Comparison of ENCODE assay signal across 9 cellular contexts in genomic region chrX:41491267-41492004, GRCh38. TPM values are rescaled to one million over a fixed set of nuclear protein-coding genes. Genes with fewer than 3 reads are reported as not detected.
A peak's percentile ranks its signal among the peaks of the same experiment; 100 is the strongest.
DNase-seq lines count a peak whose midpoint lies in the region; ATAC-seq and TF ChIP-seq lines count a peak whose summit lies in the region.
"Had no signal": no experiment of that assay in that cellular context is flagged by ENCODE, and none has a peak within 500 bp of the region (broad histone marks: within the 10 kb centered on the region; RNA-seq: fewer than 3 reads in every experiment).

No MANE protein-coding gene starts in this region.

- CTCF ChIA-PET in mammary epithelial cell (lab: Charles Lee; ENCODE audit: low non-redundant PET): no interaction called here
- CTCF ChIA-PET in activated CD8-positive, alpha-beta T cell treated with anti-CD3 and anti-CD28 coated beads, Interleukin-2, amount 10 ng/mL, durations not matched to agents 7 days and 5 days (lab: Charles Lee): no interaction called here

- in situ Hi-C loops in Caki2 (cut with HindIII; ENCODE audit: low pct_unique_long_range_greater_than_20kb, low sequenced_read_pairs) (no loop called here), mammary epithelial cell (cut with MboI; ENCODE audit: low sequenced_read_pairs in 2 of 2) (no loop called here)

- POLR2A ChIA-PET in activated CD8-positive, alpha-beta T cell treated with anti-CD3 and anti-CD28 coated beads, Interleukin-2, amount 10 ng/mL, durations not matched to agents 7 days and 5 days (lab: Charles Lee): no interaction called here

- no peaks in the 10 kb centered on the region for H3K4me1 ChIP-seq in mammary epithelial cell (ENCODE audit: insufficient read depth, low read length)
- no peaks in the 10 kb centered on the region for H3K4me1 ChIP-seq in mesodermal cell (ENCODE audit: control insufficient read depth, insufficient read depth, low read length, poor library complexity, severe bottlenecking)

- no TSS peak for BruUV-seq in mammary epithelial cell (replicated peaks; lab: Mats Ljungman, UMichigan)

- no peak overlapping the region for H3K4me3 Mint-ChIP-seq in nephron progenitor cell
- H3K4me3 Mint-ChIP-seq in activated CD8-positive, alpha-beta T cell treated with anti-CD3 and anti-CD28 coated beads, Interleukin-2, amount 10 ng/mL, durations not matched to agents 7 days and 5 days: no peak overlapping the region

- no peaks in the 10 kb centered on the region for H3K79me2 ChIP-seq in mammary epithelial cell (ENCODE audit: insufficient read depth, low read length)

- H3K36me3 Mint-ChIP-seq in nephron progenitor cell (ENCODE audit: low read depth): peaks cover 4% of the 10 kb centered on the region
- H3K36me3 Mint-ChIP-seq in activated CD8-positive, alpha-beta T cell treated with anti-CD3 and anti-CD28 coated beads, Interleukin-2, amount 10 ng/mL, durations not matched to agents 7 days and 5 days (ENCODE audit: low read depth): no peaks in the 10 kb centered on the region

- H3K36me3 ChIP-seq in mammary epithelial cell (ENCODE audit: insufficient read depth, low read length) (no peaks in the 10 kb centered on the region), mesodermal cell (ENCODE audit: control insufficient read depth, insufficient read depth, low read length) (no peaks in the 10 kb centered on the region)

- no peak overlapping the region for H3K9ac ChIP-seq in mammary epithelial cell (ENCODE audit: insufficient read depth, low read length)

- H3K4me3 ChIP-seq in mammary epithelial cell (replicated peaks in 1 of 3; ENCODE audit: insufficient read depth in 1 of 3, low read depth in 2 of 3, low read length in 3 of 3): peak overlapping the region in 1 of 3 experiments; percentile 18
- no peak overlapping the region for H3K4me3 ChIP-seq in mesodermal cell (ENCODE audit: extremely low read depth, insufficient read depth, low read length, poor library complexity, severe bottlenecking)

- peaks cover 4% of the 10 kb centered on the region for H3K27me3 ChIP-seq in mammary epithelial cell (ENCODE audit: insufficient read depth, low read length)

- dilution Hi-C loops in mammary epithelial cell (cut with HindIII; ENCODE audit: low sequenced_read_pairs): no loop called here

- H3K4me1 Mint-ChIP-seq in nephron progenitor cell: peaks cover 4% of the 10 kb centered on the region
- no peaks in the 10 kb centered on the region for H3K4me1 Mint-ChIP-seq in activated CD8-positive, alpha-beta T cell treated with anti-CD3 and anti-CD28 coated beads, Interleukin-2, amount 10 ng/mL, durations not matched to agents 7 days and 5 days (ENCODE audit: low read depth)

- H3K27ac Mint-ChIP-seq in nephron progenitor cell: no peak overlapping the region
- H3K27ac Mint-ChIP-seq in activated CD8-positive, alpha-beta T cell treated with anti-CD3 and anti-CD28 coated beads, Interleukin-2, amount 10 ng/mL, durations not matched to agents 7 days and 5 days: no peak overlapping the region

- H3K27me3 Mint-ChIP-seq in nephron progenitor cell (ENCODE audit: low read depth, poor library complexity): peaks cover 3% of the 10 kb centered on the region
- H3K27me3 Mint-ChIP-seq in activated CD8-positive, alpha-beta T cell treated with anti-CD3 and anti-CD28 coated beads, Interleukin-2, amount 10 ng/mL, durations not matched to agents 7 days and 5 days (ENCODE audit: low read depth): peaks cover 3% of the 10 kb centered on the region

- peak overlapping the region; percentile 50 for H3K27ac ChIP-seq in mammary epithelial cell (ENCODE audit: insufficient read depth, low read depth, low read length)
- peak overlapping the region; percentile 78 for H3K27ac ChIP-seq in mesodermal cell (ENCODE audit: low read depth, low read length, severe bottlenecking)

- peak overlapping the region; percentile 52 for H2AFZ ChIP-seq in mammary epithelial cell (ENCODE audit: low read depth, low read length)

- no peaks in the 10 kb centered on the region for H4K20me1 ChIP-seq in mammary epithelial cell (ENCODE audit: insufficient read depth, low read length)

- ATAC-seq in activated CD8-positive, alpha-beta T cell treated with anti-CD3 and anti-CD28 coated beads, Interleukin-2, amount 10 ng/mL, durations not matched to agents 7 days and 5 days: no peak

- peaks cover 49% of the 10 kb centered on the region for H3K9me3 Mint-ChIP-seq in nephron progenitor cell
- H3K9me3 Mint-ChIP-seq in activated CD8-positive, alpha-beta T cell treated with anti-CD3 and anti-CD28 coated beads, Interleukin-2, amount 10 ng/mL, durations not matched to agents 7 days and 5 days (ENCODE audit: insufficient read depth): no peaks in the 10 kb centered on the region

- WGBS in mammary epithelial cell (ENCODE audit: low coverage, missing lambda C conversion rate): 36% methylated on average over 12 of the region's 12 CpGs
- 18 to 57% methylated on average over 1 to 3 of the region's 12 CpGs for WGBS in mesodermal cell (ENCODE audit: insufficient coverage in 2 of 2), 2 experiments

- H3K4me2 ChIP-seq in mammary epithelial cell (ENCODE audit: insufficient read depth, low read depth, low read length): peak overlapping the region; percentile 27

- H3K9me3 ChIP-seq in mammary epithelial cell (replicated peaks; ENCODE audit: insufficient read depth, low read length): no peaks in the 10 kb centered on the region
- no peaks in the 10 kb centered on the region for H3K9me3 ChIP-seq in mesodermal cell (ENCODE audit: control insufficient read depth, low read length)

- DNase-seq in Caki2 (ENCODE audit: low read depth) (peak; percentile 58), M059J (ENCODE audit: low read depth) (peak; percentile 95), mammary epithelial cell (peak; percentile 90), T-helper 9 cell (no peak), nephron progenitor cell (no peak)
- DNase-seq in activated CD4-positive, alpha-beta T cell treated with anti-CD3 and anti-CD28 coated beads for 48 hours: no peak
- no peak for DNase-seq in activated CD8-positive, alpha-beta T cell treated with anti-CD3 and anti-CD28 coated beads, Interleukin-2, amount 10 ng/mL, durations not matched to agents 7 days and 5 days
- DNase-seq: stimulated activated CD4-positive, alpha-beta T cell treated with anti-CD3 and anti-CD28 coated beads, Interleukin-12 subunit alpha, Interleukin-12 subunit beta, amount 100 ng/mL, for 4 hours had no signal

- TF ChIP-seq CTCF in mammary epithelial cell (conservative IDR thresholded peaks at IDR 0.05 in 1 of 2, IDR thresholded peaks at IDR 0.05 in 1 of 2; ENCODE audit: extremely low read depth in 1 of 2, insufficient read depth in 1 of 2, low read depth in 1 of 2, low read length in 2 of 2): no peak
- no peak for TF ChIP-seq CTCF in nephron progenitor cell (IDR thresholded peaks at IDR 0.05)

- intact Hi-C loops in mammary epithelial cell (cut with micrococcal nuclease): no loop called here

RNA-seq across cellular contexts. Expression of gene NYX, which starts 44.3 kb away (rescaled TPM):
- total RNA-seq in Caki2 (2014; rRNA removed; shearing (Covaris generic); ENCODE audit: low replicate concordance): not detected in 2 replicates
- not detected in 2 replicates for total RNA-seq in M059J (2014; rRNA removed; shearing (Covaris generic))
- total RNA-seq in mammary epithelial cell: not detected
- not detected for polyA plus RNA-seq in mammary epithelial cell
- polyA minus RNA-seq in mammary epithelial cell: not detected
- not detected for polyA plus RNA-seq in mesodermal cell (2013, experiment 1 of 2)
- not detected for polyA plus RNA-seq in mesodermal cell (2013, experiment 2 of 2)
- total RNA-seq in activated CD8-positive, alpha-beta T cell treated with anti-CD3 and anti-CD28 coated beads, Interleukin-2, amount 10 ng/mL, durations not matched to agents 7 days and 5 days: not detected

Comparison
In these comparisons a context has a peak if more than half of its experiments do, and no peak if none do; other contexts are left out.
1. DNase-seq: peak in Caki2 (single experiment), M059J (single experiment) and mammary epithelial cell (single experiment); none in T-helper 9 cell (single experiment), nephron progenitor cell (single experiment), activated CD4-positive, alpha-beta T cell treated with anti-CD3 and anti-CD28 coated beads for 48 hours (single experiment) and activated CD8-positive, alpha-beta T cell treated with anti-CD3 and anti-CD28 coated beads, Interleukin-2, amount 10 ng/mL, durations not matched to agents 7 days and 5 days (single experiment).